2 cellular contexts compared by ENCODE assay signal in genomic region chr2:73989972-73990371, GRCh38.
A peak's percentile ranks its signal among the peaks of the same experiment; 100 is the strongest.
TF ChIP-seq lines count a peak whose summit lies in the region.

No MANE protein-coding gene starts in this region.

TF ChIP-seq in HepG2, 621 proteins besides CTCF, POLR2A, EP300 and RAD21:
- TF ChIP-seq ZBTB7A (CRISPR knock-in tag; IDR thresholded peaks at IDR 0.05): no peak
- peak; percentile 83; the same call in 1 of the 2 replicates for TF ChIP-seq ZNF121 (CRISPR knock-in tag; IDR thresholded peaks at IDR 0.05)
- no peak for TF ChIP-seq GATAD1 (CRISPR knock-in tag; IDR thresholded peaks at IDR 0.05)

TF ChIP-seq in neural cell, 6 proteins besides CTCF, POLR2A, EP300 and RAD21:
- no peak for TF ChIP-seq MXI1 (conservative IDR thresholded peaks at IDR 0.05; ENCODE audit: poor library complexity, severe bottlenecking)
- no peak for TF ChIP-seq SMC3 (conservative IDR thresholded peaks at IDR 0.05; ENCODE audit: poor library complexity)
- TF ChIP-seq, protein P1, sequence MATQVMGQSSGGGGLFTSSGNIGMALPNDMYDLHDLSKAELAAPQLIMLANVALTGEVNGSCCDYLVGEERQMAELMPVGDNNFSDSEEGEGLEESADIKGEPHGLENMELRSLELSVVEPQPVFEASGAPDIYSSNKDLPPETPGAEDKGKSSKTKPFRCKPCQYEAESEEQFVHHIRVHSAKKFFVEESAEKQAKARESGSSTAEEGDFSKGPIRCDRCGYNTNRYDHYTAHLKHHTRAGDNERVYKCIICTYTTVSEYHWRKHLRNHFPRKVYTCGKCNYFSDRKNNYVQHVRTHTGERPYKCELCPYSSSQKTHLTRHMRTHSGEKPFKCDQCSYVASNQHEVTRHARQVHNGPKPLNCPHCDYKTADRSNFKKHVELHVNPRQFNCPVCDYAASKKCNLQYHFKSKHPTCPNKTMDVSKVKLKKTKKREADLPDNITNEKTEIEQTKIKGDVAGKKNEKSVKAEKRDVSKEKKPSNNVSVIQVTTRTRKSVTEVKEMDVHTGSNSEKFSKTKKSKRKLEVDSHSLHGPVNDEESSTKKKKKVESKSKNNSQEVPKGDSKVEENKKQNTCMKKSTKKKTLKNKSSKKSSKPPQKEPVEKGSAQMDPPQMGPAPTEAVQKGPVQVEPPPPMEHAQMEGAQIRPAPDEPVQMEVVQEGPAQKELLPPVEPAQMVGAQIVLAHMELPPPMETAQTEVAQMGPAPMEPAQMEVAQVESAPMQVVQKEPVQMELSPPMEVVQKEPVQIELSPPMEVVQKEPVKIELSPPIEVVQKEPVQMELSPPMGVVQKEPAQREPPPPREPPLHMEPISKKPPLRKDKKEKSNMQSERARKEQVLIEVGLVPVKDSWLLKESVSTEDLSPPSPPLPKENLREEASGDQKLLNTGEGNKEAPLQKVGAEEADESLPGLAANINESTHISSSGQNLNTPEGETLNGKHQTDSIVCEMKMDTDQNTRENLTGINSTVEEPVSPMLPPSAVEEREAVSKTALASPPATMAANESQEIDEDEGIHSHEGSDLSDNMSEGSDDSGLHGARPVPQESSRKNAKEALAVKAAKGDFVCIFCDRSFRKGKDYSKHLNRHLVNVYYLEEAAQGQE (IDR thresholded peaks at IDR 0.05; ENCODE audit: borderline replicate concordance): no peak
- TF ChIP-seq EZH2 (IDR thresholded peaks at IDR 0.05; ENCODE audit: borderline replicate concordance, insufficient read depth, low read length, poor library complexity, severe bottlenecking): no peak
- no peak for TF ChIP-seq POLR2AphosphoS5 (IDR thresholded peaks at IDR 0.05)
- TF ChIP-seq TAF1 (IDR thresholded peaks at IDR 0.05; ENCODE audit: low read depth): no peak
TF ChIP-seq in neural cell: peak in this region for 0.
